32 cellular contexts compared by ENCODE assay signal in genomic region chr19:39074942-39075341, GRCh38. TPM values are rescaled to one million over a fixed set of nuclear protein-coding genes. Genes with fewer than 3 reads are reported as not detected.
A peak's percentile ranks its signal among the peaks of the same experiment; 100 is the strongest.
DNase-seq lines count a peak whose midpoint lies in the region; ATAC-seq, FAIRE-seq and TF ChIP-seq lines count a peak whose summit lies in the region.
"Had no signal": no experiment of that assay in that cellular context is flagged by ENCODE, and none has a peak within 500 bp of the region (broad histone marks: within the 10 kb centered on the region; RNA-seq: fewer than 3 reads in every experiment).

No MANE protein-coding gene starts in this region.

- dilution Hi-C loops in endothelial cell of umbilical vein (cut with MboI; ENCODE audit: extremely low pct_ligation_motif_present, low sequenced_read_pairs), result no loop called here

- H3K27me3 ChIP-seq in PC-9 (ENCODE audit: insufficient read depth, low read depth) (no peaks in the 10 kb centered on the region), endothelial cell of umbilical vein (ENCODE audit: control insufficient read depth in 2 of 2, insufficient read depth in 2 of 2, low read length in 2 of 2) (no peaks in the 10 kb centered on the region)
- H3K27me3 ChIP-seq: BLaER1 treated with 17β-estradiol and CSF1 and Interleukin-3, amounts not matched to agents 10 nM and 100 nM had no signal

- FAIRE-seq in endothelial cell of umbilical vein (lab: Jason Lieb, UNC), result no peak
- FAIRE-seq: GM12891, H54, HepG2 had no signal

- TF ChIP-seq CTCF in natural killer cell (IDR thresholded peaks at IDR 0.05) (no peak), PC-9 (conservative IDR thresholded peaks at IDR 0.05) (no peak), endothelial cell of umbilical vein (IDR thresholded peaks at IDR 0.05; ENCODE audit: extremely low read depth in 1 of 2, insufficient read depth in 1 of 2, low read depth in 1 of 2, low read length in 2 of 2) (no peak)

- BruUV-seq in PC-9 (replicated peaks; lab: Mats Ljungman, UMichigan) (no TSS peak), endothelial cell of umbilical vein (replicated peaks; lab: Mats Ljungman, UMichigan) (no TSS peak)

- DNase-seq in natural killer cell, result no peak
- DNase-seq in natural killer cell treated with Interleukin-12 subunit alpha and Interleukin-12 subunit beta and Interleukin-15 and Interleukin-18, amount 100 ng/mL, for 72 hours (ENCODE audit: low spot score), result no peak
- DNase-seq in PC-9, result no peak
- no peak for DNase-seq in endothelial cell of umbilical vein (ENCODE audit: low read depth, low spot score)
- DNase-seq in AG20443 (ENCODE audit: low spot score), result no peak
- no peak for DNase-seq in NOMO-1 treated with DMSO at 0.1 percent for 48 hours (lab: John Stamatoyannopoulos, UW; ENCODE audit: unreplicated experiment)
- no peak for DNase-seq in NCI-H2081 treated with DMSO at 0.1 percent for 48 hours (lab: John Stamatoyannopoulos, UW)
- DNase-seq: 8988T; AML-193; CD4-positive, alpha-beta T cell; DMS 273 treated with DMSO at 0.1 percent for 48 hours; DMS79; EL; GF-D8; KBM-7; MV-4-11; NCI-H1105; NCI-H1436 treated with DMSO at 0.1 percent for 48 hours; NCI-H187 treated with DMSO at 0.1 percent for 48 hours; NCI-H2107; NCI-H446; NCI-H524 treated with DMSO at 0.1 percent for 48 hours; NCI-H774; SJCRH30 had no signal

- peaks cover 49% of the 10 kb centered on the region for H3F3A ChIP-seq in PC-9 (ENCODE audit: insufficient read depth, low read depth)

- no peaks in the 10 kb centered on the region for H3K36me3 ChIP-seq in PC-9 (ENCODE audit: low read depth)
- no peaks in the 10 kb centered on the region for H3K36me3 ChIP-seq in endothelial cell of umbilical vein (ENCODE audit: control insufficient read depth in 2 of 2, extremely low read depth in 1 of 2, insufficient read depth in 2 of 2, low read length in 2 of 2)
- H3K36me3 ChIP-seq: BLaER1 treated with 17β-estradiol and CSF1 and Interleukin-3, amounts not matched to agents 10 nM and 100 nM; SJCRH30 had no signal

- H4K20me1 ChIP-seq in PC-9 (ENCODE audit: insufficient read depth), result no peaks in the 10 kb centered on the region
- H4K20me1 ChIP-seq in endothelial cell of umbilical vein (replicated peaks; ENCODE audit: control insufficient read depth, extremely low read depth, insufficient read depth, low read length), result no peaks in the 10 kb centered on the region
- H4K20me1 ChIP-seq: BLaER1 treated with 17β-estradiol and CSF1 and Interleukin-3, amounts not matched to agents 10 nM and 100 nM had no signal

- no peak for TF ChIP-seq POLR2A in endothelial cell of umbilical vein (IDR thresholded peaks at IDR 0.05; ENCODE audit: low read depth, low read length)

- H3K9me3 ChIP-seq in PC-9 (ENCODE audit: insufficient read depth, low read depth), result no peaks in the 10 kb centered on the region
- H3K9me3 ChIP-seq in endothelial cell of umbilical vein (replicated peaks; ENCODE audit: control insufficient read depth, insufficient read depth, low read length), result no peaks in the 10 kb centered on the region
- H3K9me3 ChIP-seq: BLaER1 treated with 17β-estradiol and CSF1 and Interleukin-3, amounts not matched to agents 10 nM and 100 nM; SJCRH30 had no signal

- H3K4me3 Mint-ChIP-seq in natural killer cell, result no peak overlapping the region
- H3K4me3 Mint-ChIP-seq in natural killer cell treated with Interleukin-12 subunit alpha and Interleukin-12 subunit beta and Interleukin-15 and Interleukin-18, amount 100 ng/mL, for 72 hours, result no peak overlapping the region
- H3K4me3 Mint-ChIP-seq: CD4-positive, alpha-beta T cell had no signal

- no peaks in the 10 kb centered on the region for H3K9me2 ChIP-seq in PC-9 (ENCODE audit: insufficient read depth)

- H2AFZ ChIP-seq in PC-9 (no peak overlapping the region), endothelial cell of umbilical vein (ENCODE audit: low read depth, low read length) (no peak overlapping the region)

- POLR2A ChIA-PET in PC-9 (lab: Charles Lee; ENCODE audit: unreplicated experiment), result no interaction called here
- POLR2A ChIA-PET in endothelial cell of umbilical vein (lab: Charles Lee), result interaction anchor here (1.3 kb wide), 1 partner anchor 17 kb away, joined by 3 read pairs; no protein-coding TSS in a partner anchor

- H3K9me1 ChIP-seq in endothelial cell of umbilical vein (replicated peaks; ENCODE audit: control insufficient read depth, extremely low read depth, insufficient read depth, low read length), result no peaks in the 10 kb centered on the region

- H3K9me3 Mint-ChIP-seq in natural killer cell, result no peaks in the 10 kb centered on the region
- no peaks in the 10 kb centered on the region for H3K9me3 Mint-ChIP-seq in natural killer cell treated with Interleukin-12 subunit alpha and Interleukin-12 subunit beta and Interleukin-15 and Interleukin-18, amount 100 ng/mL, for 72 hours
- H3K9me3 Mint-ChIP-seq: CD4-positive, alpha-beta T cell had no signal

- peak overlapping the region; percentile 36 to 96 for H3K27ac Mint-ChIP-seq in natural killer cell
- H3K27ac Mint-ChIP-seq in natural killer cell treated with Interleukin-12 subunit alpha and Interleukin-12 subunit beta and Interleukin-15 and Interleukin-18, amount 100 ng/mL, for 72 hours, result no peak overlapping the region
- H3K27ac Mint-ChIP-seq: CD4-positive, alpha-beta T cell had no signal

- H3K4me1 ChIP-seq in PC-9 (replicated peaks; ENCODE audit: insufficient read depth) (peaks cover 63% of the 10 kb centered on the region), endothelial cell of umbilical vein (ENCODE audit: control insufficient read depth, extremely low read depth, insufficient read depth, low read length) (peaks cover 23% of the 10 kb centered on the region)
- H3K4me1 ChIP-seq: SJCRH30 had no signal

- H3K27ac ChIP-seq in PC-9, result peak overlapping the region; percentile 89
- H3K27ac ChIP-seq in endothelial cell of umbilical vein (ENCODE audit: insufficient read depth, low read depth, low read length), result peak overlapping the region; percentile 82
- H3K27ac ChIP-seq: SJCRH30 had no signal

- H3K4me2 ChIP-seq in PC-9 (0 out of 2 replicates have a peak overlapping the region, but pooled peaks have one; percentile 53), endothelial cell of umbilical vein (ENCODE audit: insufficient read depth, low read length) (no peak overlapping the region)

- no peak overlapping the region for H3K9ac ChIP-seq in endothelial cell of umbilical vein (replicated peaks; ENCODE audit: extremely low read depth, insufficient read depth, low read length)

- CTCF ChIA-PET in PC-9 (lab: Charles Lee) (interaction anchor here (0.7 kb wide), 1 partner anchor 1702 kb away, joined by 3 read pairs; no protein-coding TSS in a partner anchor), endothelial cell of umbilical vein (lab: Charles Lee) (interaction anchor here (1.5 to 3.2 kb wide), 2 partner anchors 23 to 43 kb away, joined by 3 to 29 read pairs; no protein-coding TSS in a partner anchor)

- H3K27me3 Mint-ChIP-seq in natural killer cell (ENCODE audit: low read depth in 2 of 2), result peaks cover 0 to 5% of the 10 kb centered on the region in 2 donors
- H3K27me3 Mint-ChIP-seq in natural killer cell treated with Interleukin-12 subunit alpha and Interleukin-12 subunit beta and Interleukin-15 and Interleukin-18, amount 100 ng/mL, for 72 hours, result peaks cover 0 to 3% of the 10 kb centered on the region in 2 donors

- no peak overlapping the region for H3K4me3 ChIP-seq in PC-9
- no peak overlapping the region for H3K4me3 ChIP-seq in endothelial cell of umbilical vein (replicated peaks in 1 of 3; ENCODE audit: insufficient read depth in 1 of 3, low read depth in 1 of 3, low read length in 3 of 3)
- H3K4me3 ChIP-seq: BLaER1 treated with 17β-estradiol and CSF1 and Interleukin-3, amounts not matched to agents 10 nM and 100 nM; SJCRH30 had no signal

- no peak for ATAC-seq in natural killer cell
- no peak for ATAC-seq in natural killer cell treated with Interleukin-12 subunit alpha and Interleukin-12 subunit beta and Interleukin-15 and Interleukin-18, amount 100 ng/mL, for 72 hours
- no peak for ATAC-seq in SK-N-SH treated with all-trans-retinoic acid at 6 μM for 48 hours
- ATAC-seq: HepG2 had no signal

- peaks cover 18 to 20% of the 10 kb centered on the region in 2 donors for H3K4me1 Mint-ChIP-seq in natural killer cell
- H3K4me1 Mint-ChIP-seq in natural killer cell treated with Interleukin-12 subunit alpha and Interleukin-12 subunit beta and Interleukin-15 and Interleukin-18, amount 100 ng/mL, for 72 hours (ENCODE audit: low read depth in 2 of 2), result peaks cover 10 to 14% of the 10 kb centered on the region in 2 donors

- H3K79me2 ChIP-seq in PC-9 (ENCODE audit: low read depth) (peaks cover 9% of the 10 kb centered on the region), endothelial cell of umbilical vein (ENCODE audit: control insufficient read depth, insufficient read depth, low read length) (no peaks in the 10 kb centered on the region)

- no peaks in the 10 kb centered on the region for H3K36me3 Mint-ChIP-seq in natural killer cell
- no peaks in the 10 kb centered on the region for H3K36me3 Mint-ChIP-seq in natural killer cell treated with Interleukin-12 subunit alpha and Interleukin-12 subunit beta and Interleukin-15 and Interleukin-18, amount 100 ng/mL, for 72 hours

- intact Hi-C loops in natural killer cell (cut with micrococcal nuclease) (no loop called here), PC-9 (cut with micrococcal nuclease; ENCODE audit: unreplicated experiment) (no loop called here), endothelial cell of umbilical vein (cut with micrococcal nuclease) (no loop called here)

RNA-seq across cellular contexts. Expression of gene ACP7, which starts 9.2 kb away (rescaled TPM):
- total RNA-seq in natural killer cell, result not detected
- total RNA-seq in natural killer cell treated with Interleukin-12 subunit alpha and Interleukin-12 subunit beta and Interleukin-15 and Interleukin-18, amount 100 ng/mL, for 72 hours, result under 1 TPM in 1 of 2 donors, not detected in 1; 0.36 TPM
- total RNA-seq in PC-9 (2021), result 3.8 and 5.4 TPM in 2 replicates
- total RNA-seq in endothelial cell of umbilical vein, result 0.18 and 0.49 TPM in 2 replicates
- 0.03 and 0.04 TPM in 2 replicates for polyA plus RNA-seq in endothelial cell of umbilical vein
- 0.04 and 0.08 TPM in 2 replicates for polyA plus RNA-seq in endothelial cell of umbilical vein (2011; cell fraction: cytosol; rRNA removed)
- polyA plus RNA-seq in endothelial cell of umbilical vein (2011; cell fraction: nucleus; rRNA removed), result 0.04 and 0.05 TPM in 2 replicates
- polyA plus RNA-seq in endothelial cell of umbilical vein (2012), result 0.25 TPM in 1 of 2 replicates, not detected in the other
- polyA minus RNA-seq in endothelial cell of umbilical vein, result not detected in 2 replicates
- not detected for polyA minus RNA-seq in endothelial cell of umbilical vein (2011; cell fraction: cytosol; rRNA and poly(A)+ RNA removed)
- not detected in 2 replicates for polyA minus RNA-seq in endothelial cell of umbilical vein (2011; cell fraction: nucleus; rRNA and poly(A)+ RNA removed)
- total RNA-seq: CD4-positive, alpha-beta T cell; HepG2; MCF 10A; SJCRH30 had no signal
- polyA plus RNA-seq: AG04450, HepG2 had no signal

RNA-seq across cellular contexts. Expression of gene FBXO27, which starts 42.6 kb away (rescaled TPM):
- under 1 TPM in 2 of 3 donors, not detected in 1; 0.23 to 0.38 TPM for total RNA-seq in natural killer cell
- under 1 TPM; 0.31 to 0.88 TPM for total RNA-seq in natural killer cell treated with Interleukin-12 subunit alpha and Interleukin-12 subunit beta and Interleukin-15 and Interleukin-18, amount 100 ng/mL, for 72 hours
- total RNA-seq in PC-9 (2021), result 48.5 and 88.9 TPM in 2 replicates
- 4.2 and 6.5 TPM in 2 replicates for total RNA-seq in endothelial cell of umbilical vein
- 3.5 and 4.9 TPM in 2 replicates for polyA plus RNA-seq in endothelial cell of umbilical vein
- polyA plus RNA-seq in endothelial cell of umbilical vein (2011; cell fraction: cytosol; rRNA removed), result 2.5 and 3.0 TPM in 2 replicates
- polyA plus RNA-seq in endothelial cell of umbilical vein (2011; cell fraction: nucleus; rRNA removed), result 0.63 and 1.5 TPM in 2 replicates
- 2.9 and 4.7 TPM in 2 replicates for polyA plus RNA-seq in endothelial cell of umbilical vein (2012)
- 4.7 and 9.5 TPM in 2 replicates for polyA minus RNA-seq in endothelial cell of umbilical vein
- not detected for polyA minus RNA-seq in endothelial cell of umbilical vein (2011; cell fraction: cytosol; rRNA and poly(A)+ RNA removed)
- polyA minus RNA-seq in endothelial cell of umbilical vein (2011; cell fraction: nucleus; rRNA and poly(A)+ RNA removed), result 0.91 and 2.4 TPM in 2 replicates
- total RNA-seq: HT1080 had no signal

RNA-seq across cellular contexts. Expression of gene PAK4, which starts 50.6 kb away (rescaled TPM):
- total RNA-seq in natural killer cell (10 to 100 TPM in 2 of 3 donors, 1 to 10 TPM in 1; 6.7 to 13.4 (median 11.8) TPM), PC-9 (2021) (77.8 and 90.2 TPM in 2 replicates), endothelial cell of umbilical vein (49.6 and 55.4 TPM in 2 replicates)
- total RNA-seq in natural killer cell treated with Interleukin-12 subunit alpha and Interleukin-12 subunit beta and Interleukin-15 and Interleukin-18, amount 100 ng/mL, for 72 hours, result 10 to 100 TPM; 18.3 to 22.9 TPM
- polyA plus RNA-seq in endothelial cell of umbilical vein, result 39.8 and 48.4 TPM in 2 replicates
- 24.3 and 32.3 TPM in 2 replicates for polyA plus RNA-seq in endothelial cell of umbilical vein (2011; cell fraction: cytosol; rRNA removed)
- 24.1 and 24.3 TPM in 2 replicates for polyA plus RNA-seq in endothelial cell of umbilical vein (2011; cell fraction: nucleus; rRNA removed)
- 26.5 and 39.9 TPM in 2 replicates for polyA plus RNA-seq in endothelial cell of umbilical vein (2012)
- polyA minus RNA-seq in endothelial cell of umbilical vein, result 21.3 and 22.5 TPM in 2 replicates
- polyA minus RNA-seq in endothelial cell of umbilical vein (2011; cell fraction: cytosol; rRNA and poly(A)+ RNA removed), result 28.0 TPM
- 14.5 and 29.1 TPM in 2 replicates for polyA minus RNA-seq in endothelial cell of umbilical vein (2011; cell fraction: nucleus; rRNA and poly(A)+ RNA removed)

Comparison
In these comparisons a context has a peak if more than half of its experiments do, and no peak if none do; other contexts are left out.
1. H3K27ac Mint-ChIP-seq: peak in natural killer cell (2 of 2); none in natural killer cell treated with Interleukin-12 subunit alpha and Interleukin-12 subunit beta and Interleukin-15 and Interleukin-18, amount 100 ng/mL, for 72 hours (0 of 2).